ENCODE assay signal across 9 cellular contexts in genomic region chr1:90835661-90836344, GRCh38.
DNase-seq lines count a peak whose midpoint lies in the region; ATAC-seq and TF ChIP-seq lines count a peak whose summit lies in the region.
"Had no signal": no experiment of that assay in that cellular context is flagged by ENCODE, and none has a peak within 500 bp of the region (broad histone marks: within the 10 kb centered on the region; RNA-seq: fewer than 3 reads in every experiment).

No MANE protein-coding gene starts in this region.

- H3K9me3 ChIP-seq in neural cell (ENCODE audit: low read length) (no peaks in the 10 kb centered on the region), vagina (no peaks in the 10 kb centered on the region), BE2C (no peaks in the 10 kb centered on the region)

- intact Hi-C loops in left cardiac atrium (cut with DNase I): no loop called here
- intact Hi-C loops in vagina (cut with DNase I): no loop called here

- H3K4me2 ChIP-seq in neural cell (ENCODE audit: low read length): no peak overlapping the region

- TF ChIP-seq RAD21 in neural cell (conservative IDR thresholded peaks at IDR 0.05): no peak

- TF ChIP-seq CTCF in neural cell (IDR thresholded peaks at IDR 0.05; ENCODE audit: poor library complexity, severe bottlenecking): no peak
- no peak for TF ChIP-seq CTCF in vagina (IDR thresholded peaks at IDR 0.05)
- TF ChIP-seq CTCF in GM13977 (IDR thresholded peaks at IDR 0.05; ENCODE audit: extremely low read depth, insufficient read depth, missing control alignments): no peak
- TF ChIP-seq CTCF in BE2C (IDR thresholded peaks at IDR 0.05; ENCODE audit: low read depth, low read length): no peak

- ATAC-seq in activated naive CD8-positive, alpha-beta T cell treated with anti-CD3 and anti-CD28 coated beads, Interleukin-2, amount 10 ng/mL, durations not matched to agents 7 days and 5 days (ENCODE audit: low read depth): no peak
- ATAC-seq in left cardiac atrium: peak; percentile 63 to 67

- no peak overlapping the region for H2AFZ ChIP-seq in neural cell (ENCODE audit: low read depth, low read length)

- H3K4me3 Mint-ChIP-seq in activated naive CD8-positive, alpha-beta T cell treated with anti-CD3 and anti-CD28 coated beads, Interleukin-2, amount 10 ng/mL, durations not matched to agents 7 days and 5 days: peak overlapping the region; percentile 28
- H3K4me3 Mint-ChIP-seq in activated naive CD8-positive, alpha-beta T cell treated with anti-CD3 and anti-CD28 coated beads for 36 hours: no peak overlapping the region

- H3K27ac ChIP-seq in neural cell (ENCODE audit: low read length) (no peak overlapping the region), vagina (no peak overlapping the region)

- H3K36me3 Mint-ChIP-seq in activated naive CD8-positive, alpha-beta T cell treated with anti-CD3 and anti-CD28 coated beads, Interleukin-2, amount 10 ng/mL, durations not matched to agents 7 days and 5 days: no peaks in the 10 kb centered on the region
- no peaks in the 10 kb centered on the region for H3K36me3 Mint-ChIP-seq in activated naive CD8-positive, alpha-beta T cell treated with anti-CD3 and anti-CD28 coated beads for 36 hours

- peak overlapping the region; percentile 16 for H3K4me3 ChIP-seq in neural cell (ENCODE audit: low read length)
- H3K4me3 ChIP-seq in vagina: peak overlapping the region; percentile 30 to 45
- no peak overlapping the region for H3K4me3 ChIP-seq in BE2C (ENCODE audit: low read depth, low read length)

- POLR2A ChIA-PET in activated naive CD8-positive, alpha-beta T cell treated with anti-CD3 and anti-CD28 coated beads, Interleukin-2, amount 10 ng/mL, durations not matched to agents 7 days and 5 days (lab: Charles Lee): no interaction called here

- in situ Hi-C loops in GM13977 (cut with MboI; ENCODE audit: low pct_unique_long_range_greater_than_20kb, low sequenced_read_pairs, unreplicated experiment): loop anchor here (10.0 kb wide), 1 partner anchor 111 kb away; no protein-coding TSS in a partner anchor

- peaks cover 97% of the 10 kb centered on the region for H3K27me3 ChIP-seq in neural cell (ENCODE audit: insufficient read depth, low read depth, low read length)
- H3K27me3 ChIP-seq in vagina: peaks cover 14% of the 10 kb centered on the region
- H3K27me3 ChIP-seq in BE2C: peaks cover 40% of the 10 kb centered on the region

- no peaks in the 10 kb centered on the region for H3K9me2 ChIP-seq in neural cell (ENCODE audit: insufficient read depth, low read length)

- peak; percentile 37 for DNase-seq in activated naive CD8-positive, alpha-beta T cell treated with anti-CD3 and anti-CD28 coated beads, Interleukin-2, amount 10 ng/mL, durations not matched to agents 7 days and 5 days
- no peak for DNase-seq in activated naive CD8-positive, alpha-beta T cell treated with anti-CD3 and anti-CD28 coated beads for 36 hours
- DNase-seq in left cardiac atrium (peak; percentile 39), vagina (ENCODE audit: extremely low spot score in 2 of 2) (no peak), GM13977 (ENCODE audit: low spot score) (no peak), BE2C (no peak), AML-193 (lab: John Stamatoyannopoulos, UW) (no peak)
- DNase-seq: NCI-H1092 had no signal

- H3K9me3 Mint-ChIP-seq in activated naive CD8-positive, alpha-beta T cell treated with anti-CD3 and anti-CD28 coated beads, Interleukin-2, amount 10 ng/mL, durations not matched to agents 7 days and 5 days: peaks cover 3% of the 10 kb centered on the region
- no peaks in the 10 kb centered on the region for H3K9me3 Mint-ChIP-seq in activated naive CD8-positive, alpha-beta T cell treated with anti-CD3 and anti-CD28 coated beads for 36 hours

- H3K4me1 ChIP-seq in vagina (peaks cover 22% of the 10 kb centered on the region), BE2C (no peaks in the 10 kb centered on the region)

- H4K20me1 ChIP-seq in neural cell (ENCODE audit: insufficient read depth): no peaks in the 10 kb centered on the region

- H3F3A ChIP-seq in neural cell (ENCODE audit: insufficient read depth, low read length, poor library complexity, severe bottlenecking): peaks cover 8% of the 10 kb centered on the region

- TF ChIP-seq POLR2A in vagina (IDR thresholded peaks at IDR 0.05): no peak

- peaks cover 10% of the 10 kb centered on the region for H3K4me1 Mint-ChIP-seq in activated naive CD8-positive, alpha-beta T cell treated with anti-CD3 and anti-CD28 coated beads, Interleukin-2, amount 10 ng/mL, durations not matched to agents 7 days and 5 days
- peaks cover 27% of the 10 kb centered on the region for H3K4me1 Mint-ChIP-seq in activated naive CD8-positive, alpha-beta T cell treated with anti-CD3 and anti-CD28 coated beads for 36 hours

- H3K36me3 ChIP-seq in neural cell (ENCODE audit: insufficient read depth, low read length) (no peaks in the 10 kb centered on the region), vagina (no peaks in the 10 kb centered on the region), BE2C (no peaks in the 10 kb centered on the region)

- H3K9ac ChIP-seq in neural cell (ENCODE audit: low read length): no peak overlapping the region

- no peak overlapping the region for H3K27ac Mint-ChIP-seq in activated naive CD8-positive, alpha-beta T cell treated with anti-CD3 and anti-CD28 coated beads, Interleukin-2, amount 10 ng/mL, durations not matched to agents 7 days and 5 days
- H3K27ac Mint-ChIP-seq in activated naive CD8-positive, alpha-beta T cell treated with anti-CD3 and anti-CD28 coated beads for 36 hours: no peak overlapping the region

- peaks cover 89% of the 10 kb centered on the region for H3K27me3 Mint-ChIP-seq in activated naive CD8-positive, alpha-beta T cell treated with anti-CD3 and anti-CD28 coated beads, Interleukin-2, amount 10 ng/mL, durations not matched to agents 7 days and 5 days
- peaks cover 96% of the 10 kb centered on the region for H3K27me3 Mint-ChIP-seq in activated naive CD8-positive, alpha-beta T cell treated with anti-CD3 and anti-CD28 coated beads for 36 hours

- TF ChIP-seq EP300 in neural cell (conservative IDR thresholded peaks at IDR 0.05; ENCODE audit: poor library complexity, severe bottlenecking): no peak

- H3K79me2 ChIP-seq in neural cell (replicated peaks; ENCODE audit: insufficient read depth, low read length): no peaks in the 10 kb centered on the region

TF ChIP-seq in neural cell, 6 proteins besides CTCF, POLR2A, EP300 and RAD21:
- TF ChIP-seq SMC3 (conservative IDR thresholded peaks at IDR 0.05; ENCODE audit: poor library complexity) (no peak), TAF1 (IDR thresholded peaks at IDR 0.05; ENCODE audit: low read depth) (no peak), MXI1 (conservative IDR thresholded peaks at IDR 0.05; ENCODE audit: poor library complexity, severe bottlenecking) (no peak), EZH2 (IDR thresholded peaks at IDR 0.05; ENCODE audit: borderline replicate concordance, insufficient read depth, low read length, poor library complexity, severe bottlenecking) (peak; percentile 65)

Comparison
In these comparisons a context has a peak if more than half of its experiments do, and no peak if none do; other contexts are left out.
1. DNase-seq: peak in activated naive CD8-positive, alpha-beta T cell treated with anti-CD3 and anti-CD28 coated beads, Interleukin-2, amount 10 ng/mL, durations not matched to agents 7 days and 5 days (single experiment) and left cardiac atrium (single experiment); none in activated naive CD8-positive, alpha-beta T cell treated with anti-CD3 and anti-CD28 coated beads for 36 hours (single experiment), vagina (0 of 2), GM13977 (single experiment), BE2C (single experiment) and AML-193 (0 of 2).